27 cellular contexts compared by ENCODE assay signal in genomic region chr4:2070421-2071251, GRCh38. TPM values are rescaled to one million over a fixed set of nuclear protein-coding genes. Genes with fewer than 3 reads are reported as not detected.
A peak's percentile ranks its signal among the peaks of the same experiment; 100 is the strongest.
DNase-seq lines count a peak whose midpoint lies in the region; ATAC-seq and TF ChIP-seq lines count a peak whose summit lies in the region.
"Had no signal": no experiment of that assay in that cellular context is flagged by ENCODE, and none has a peak within 500 bp of the region (broad histone marks: within the 10 kb centered on the region; RNA-seq: fewer than 3 reads in every experiment).

No MANE protein-coding gene starts in this region.

- no peak overlapping the region for H2BK120ac ChIP-seq in mesenchymal stem cell (ENCODE audit: low read depth, low read length)

- 82% methylated on average over 22 of the region's 22 CpGs for WGBS in mesenchymal stem cell

- H3K27me3 ChIP-seq in H7 (ENCODE audit: control insufficient read depth, insufficient read depth, low read length) (no peaks in the 10 kb centered on the region), mesenchymal stem cell (ENCODE audit: control insufficient read depth in 1 of 2, insufficient read depth in 1 of 2, low read length in 2 of 2) (peaks cover 22 to 47% of the 10 kb centered on the region in 2 experiments)
- H3K27me3 ChIP-seq: BLaER1, SJSA1, testis, uterus had no signal

- H3K4me1 ChIP-seq in mesenchymal stem cell (ENCODE audit: control insufficient read depth, insufficient read depth, low read depth, low read length) = peaks cover 14% of the 10 kb centered on the region
- H3K4me1 ChIP-seq: SJSA1, uterus had no signal

- H3K23ac ChIP-seq in mesenchymal stem cell (ENCODE audit: low read length in 2 of 2) = no peak overlapping the region

- H3K4me1 Mint-ChIP-seq in CD14-positive monocyte = no peaks in the 10 kb centered on the region
- H3K4me1 Mint-ChIP-seq in chondrocyte (ENCODE audit: low read depth) = no peaks in the 10 kb centered on the region
- H3K4me1 Mint-ChIP-seq in neural crest cell = peaks cover 25% of the 10 kb centered on the region
- H3K4me1 Mint-ChIP-seq: activated naive CD4-positive, alpha-beta T cell treated with anti-CD3 and anti-CD28 coated beads, Interleukin-2, amount 50 U/mL, for 24 hours had no signal

- DNase-seq in CD14-positive monocyte (ENCODE audit: low spot score) (peak; percentile 27), H7 (peak; percentile 64), chondrocyte (ENCODE audit: low spot score) (peak; percentile 69), neural crest cell (ENCODE audit: low read depth, low spot score) (no peak), GM13976 (ENCODE audit: low spot score) (no peak), DMS153 treated with DMSO at 0.1 percent for 48 hours (lab: John Stamatoyannopoulos, UW; ENCODE audit: unreplicated experiment) (no peak), mesenchymal stem cell (no peak)
- DNase-seq: activated CD4-positive, alpha-beta T cell treated with anti-CD3 and anti-CD28 coated beads, Interleukin-2, amount 50 U/mL, for 4 hours; central memory CD4-positive, alpha-beta T cell; dermis blood vessel endothelial cell; DND-41; HFFc6; IMR-90; NCI-H1048; NCI-H2029; NCI-H2227 treated with DMSO at 0.1 percent for 48 hours; NCI-H526 treated with DMSO at 0.1 percent for 48 hours; stimulated activated CD4-positive, alpha-beta T cell treated with anti-CD3 and anti-CD28 coated beads, Interleukin-15, amount 100 ng/mL, for 24 hours; stimulated activated naive CD4-positive, alpha-beta T cell; T-helper 1 cell; uterus had no signal

- H2BK15ac ChIP-seq in mesenchymal stem cell (ENCODE audit: low read depth, poor library complexity, severe bottlenecking) = no peak overlapping the region

- H4K91ac ChIP-seq in mesenchymal stem cell (ENCODE audit: low read length) = no peak overlapping the region

- no peak overlapping the region for H2AFZ ChIP-seq in mesenchymal stem cell (ENCODE audit: low read depth, low read length)

- H3K9me3 ChIP-seq in mesenchymal stem cell (ENCODE audit: control insufficient read depth, low read length) = no peaks in the 10 kb centered on the region
- H3K9me3 ChIP-seq: BLaER1, SJSA1, testis, uterus had no signal

- H3K9me3 Mint-ChIP-seq in CD14-positive monocyte (peaks cover 0 to 1% (median 0%) of the 10 kb centered on the region in 7 donors), chondrocyte (ENCODE audit: low read depth) (no peaks in the 10 kb centered on the region), neural crest cell (no peaks in the 10 kb centered on the region)
- H3K9me3 Mint-ChIP-seq: activated naive CD4-positive, alpha-beta T cell treated with anti-CD3 and anti-CD28 coated beads, Interleukin-2, amount 50 U/mL, for 24 hours; HFFc6 had no signal

- no peak overlapping the region for H3K18ac ChIP-seq in mesenchymal stem cell (ENCODE audit: low read depth in 1 of 2, low read length in 2 of 2)

- H3K27me3 Mint-ChIP-seq in CD14-positive monocyte (ENCODE audit: low read depth in 3 of 3) = peaks cover 2 to 3% (median 3%) of the 10 kb centered on the region in 3 donors
- H3K27me3 Mint-ChIP-seq in chondrocyte (ENCODE audit: low read depth) = no peaks in the 10 kb centered on the region
- H3K27me3 Mint-ChIP-seq in neural crest cell (ENCODE audit: low read depth) = no peaks in the 10 kb centered on the region
- H3K27me3 Mint-ChIP-seq: activated naive CD4-positive, alpha-beta T cell treated with anti-CD3 and anti-CD28 coated beads, Interleukin-2, amount 50 U/mL, for 24 hours had no signal

- H3K4me3 Mint-ChIP-seq in CD14-positive monocyte (no peak overlapping the region), chondrocyte (ENCODE audit: unreplicated experiment) (no peak overlapping the region), neural crest cell (peak overlapping the region; percentile 14)
- H3K4me3 Mint-ChIP-seq: activated naive CD4-positive, alpha-beta T cell treated with anti-CD3 and anti-CD28 coated beads, Interleukin-2, amount 50 U/mL, for 24 hours; HFFc6 had no signal

- no peak overlapping the region for H3K4ac ChIP-seq in mesenchymal stem cell (ENCODE audit: low read depth in 1 of 2, low read length in 2 of 2)

- H3K27ac Mint-ChIP-seq in CD14-positive monocyte (no peak overlapping the region), chondrocyte (ENCODE audit: unreplicated experiment) (no peak overlapping the region), neural crest cell (ENCODE audit: unreplicated experiment) (no peak overlapping the region)
- H3K27ac Mint-ChIP-seq: activated naive CD4-positive, alpha-beta T cell treated with anti-CD3 and anti-CD28 coated beads, Interleukin-2, amount 50 U/mL, for 24 hours; HFFc6 had no signal

- no peak overlapping the region for H2AK5ac ChIP-seq in mesenchymal stem cell (ENCODE audit: low read length, severe bottlenecking)

- H3K36me3 Mint-ChIP-seq in CD14-positive monocyte (no peaks in the 10 kb centered on the region), chondrocyte (ENCODE audit: low read depth) (no peaks in the 10 kb centered on the region), neural crest cell (ENCODE audit: low read depth) (no peaks in the 10 kb centered on the region)
- H3K36me3 Mint-ChIP-seq: activated naive CD4-positive, alpha-beta T cell treated with anti-CD3 and anti-CD28 coated beads, Interleukin-2, amount 50 U/mL, for 24 hours had no signal

- H3K79me1 ChIP-seq in mesenchymal stem cell (replicated peaks; ENCODE audit: low read length, poor library complexity, severe bottlenecking) = no peaks in the 10 kb centered on the region

- intact Hi-C loops in CD14-positive monocyte (cut with micrococcal nuclease) = no loop called here

- H3K27ac ChIP-seq in mesenchymal stem cell (ENCODE audit: low read length, poor library complexity, severe bottlenecking) = no peak overlapping the region
- H3K27ac ChIP-seq: BLaER1, SJSA1, testis, uterus had no signal

- H2BK5ac ChIP-seq in mesenchymal stem cell (ENCODE audit: low read depth, low read length, poor library complexity, severe bottlenecking) = no peak overlapping the region

- ATAC-seq in HG03045 (IDR thresholded peaks at IDR 0.05; ENCODE audit: unreplicated experiment) = no peak

- no peak overlapping the region for H3K4me2 ChIP-seq in mesenchymal stem cell (ENCODE audit: low read length, poor library complexity, severe bottlenecking)
- H3K4me2 ChIP-seq: BLaER1 had no signal

- TF ChIP-seq CTCF in CD14-positive monocyte (IDR thresholded peaks at IDR 0.05) (no peak), chondrocyte (IDR thresholded peaks at IDR 0.05) (no peak), neural crest cell (conservative IDR thresholded peaks at IDR 0.05) (no peak), GM13976 (IDR thresholded peaks at IDR 0.05; ENCODE audit: borderline replicate concordance, control extremely low read depth, extremely low read depth, insufficient read depth, missing control alignments) (no peak)

- in situ Hi-C loops in GM13976 (cut with MboI; ENCODE audit: low sequenced_read_pairs, unreplicated experiment) = no loop called here

- H2BK12ac ChIP-seq in mesenchymal stem cell (ENCODE audit: low read length in 2 of 2) = no peak overlapping the region

- no peak overlapping the region for H4K8ac ChIP-seq in mesenchymal stem cell (ENCODE audit: low read length)

- no peaks in the 10 kb centered on the region for H3K36me3 ChIP-seq in H7 (replicated peaks; ENCODE audit: control insufficient read depth, insufficient read depth, low read length)
- no peaks in the 10 kb centered on the region for H3K36me3 ChIP-seq in mesenchymal stem cell (ENCODE audit: control insufficient read depth in 1 of 2, insufficient read depth in 2 of 2, low read depth in 1 of 2, low read length in 2 of 2)
- H3K36me3 ChIP-seq: SJSA1, uterus had no signal

- no peak overlapping the region for H3K4me3 ChIP-seq in H7 (ENCODE audit: insufficient read depth, low read depth, low read length)
- no peak overlapping the region for H3K4me3 ChIP-seq in mesenchymal stem cell (ENCODE audit: insufficient read depth in 1 of 2, low read depth in 1 of 2, low read length in 2 of 2)
- H3K4me3 ChIP-seq: BLaER1, SJSA1, testis, uterus had no signal

- H3K14ac ChIP-seq in mesenchymal stem cell (ENCODE audit: low read length in 2 of 2) = peak overlapping the region in 1 of 2 experiments; percentile 53

- H3K9ac ChIP-seq in mesenchymal stem cell (ENCODE audit: low read length) = no peak overlapping the region
- H3K9ac ChIP-seq: BLaER1 had no signal

RNA-seq across cellular contexts. Expression of gene NAT8L, which starts 11.5 kb away (rescaled TPM):
- polyA plus RNA-seq in CD14-positive monocyte = not detected
- 4.1 and 5.2 TPM in 2 replicates for total RNA-seq in H7 (2014; rRNA removed; shearing (Covaris generic))
- total RNA-seq in chondrocyte (0.53 to 1.6 TPM (median 1.6 TPM) in 3 replicates), neural crest cell (18.8 and 19.5 TPM in 2 replicates)
- polyA plus RNA-seq in mesenchymal stem cell (2013, experiment 1 of 2) = 0.14 TPM
- 0.12 TPM for polyA plus RNA-seq in mesenchymal stem cell (2013, experiment 2 of 2)
- total RNA-seq: IMR-90, SJSA1 had no signal
- polyA plus RNA-seq: AG04450 had no signal

Comparison
In these comparisons a context has a peak if more than half of its experiments do, and no peak if none do; other contexts are left out.
1. DNase-seq: peak in CD14-positive monocyte (single experiment), H7 (single experiment) and chondrocyte (single experiment); none in neural crest cell (single experiment), GM13976 (single experiment), DMS153 treated with DMSO at 0.1 percent for 48 hours (single experiment) and mesenchymal stem cell (single experiment).